14 cellular contexts compared by ENCODE assay signal in genomic region chr14:34094384-34094783, GRCh38.
A peak's percentile ranks its signal among the peaks of the same experiment; 100 is the strongest.
DNase-seq lines count a peak whose midpoint lies in the region; ATAC-seq and TF ChIP-seq lines count a peak whose summit lies in the region.
"Had no signal": no experiment of that assay in that cellular context is flagged by ENCODE, and none has a peak within 500 bp of the region (broad histone marks: within the 10 kb centered on the region; RNA-seq: fewer than 3 reads in every experiment).

No MANE protein-coding gene starts in this region.

- no peak overlapping the region for H3K9ac ChIP-seq in smooth muscle cell (ENCODE audit: low read depth)
- H3K9ac ChIP-seq: BLaER1 had no signal

- H3K4me3 Mint-ChIP-seq in activated CD8-positive, alpha-beta memory T cell treated with anti-CD3 and anti-CD28 coated beads, Interleukin-2, amount 10 ng/mL, durations not matched to agents 7 days and 5 days = no peak overlapping the region
- no peak overlapping the region for H3K4me3 Mint-ChIP-seq in activated CD8-positive, alpha-beta T cell treated with anti-CD3 and anti-CD28 coated beads for 36 hours

- H3K36me3 ChIP-seq in smooth muscle cell (ENCODE audit: low read depth) = no peaks in the 10 kb centered on the region
- H3K36me3 ChIP-seq in mucosa of descending colon (ENCODE audit: low read depth) = no peaks in the 10 kb centered on the region
- H3K36me3 ChIP-seq: BLaER1, HAP-1 had no signal

- H3K27ac Mint-ChIP-seq in activated CD8-positive, alpha-beta memory T cell treated with anti-CD3 and anti-CD28 coated beads, Interleukin-2, amount 10 ng/mL, durations not matched to agents 7 days and 5 days = peak overlapping the region; percentile 30
- peak overlapping the region; percentile 53 for H3K27ac Mint-ChIP-seq in activated CD8-positive, alpha-beta T cell treated with anti-CD3 and anti-CD28 coated beads for 36 hours

- H3K27me3 Mint-ChIP-seq in activated CD8-positive, alpha-beta memory T cell treated with anti-CD3 and anti-CD28 coated beads, Interleukin-2, amount 10 ng/mL, durations not matched to agents 7 days and 5 days = peaks cover 5% of the 10 kb centered on the region
- H3K27me3 Mint-ChIP-seq in activated CD8-positive, alpha-beta T cell treated with anti-CD3 and anti-CD28 coated beads for 36 hours = peaks cover 3% of the 10 kb centered on the region
- H3K27me3 Mint-ChIP-seq: CD8-positive, alpha-beta memory T cell had no signal

- H4K20me1 ChIP-seq in smooth muscle cell (ENCODE audit: low read depth) = no peaks in the 10 kb centered on the region
- H4K20me1 ChIP-seq: BLaER1 had no signal

- POLR2A ChIA-PET in activated CD8-positive, alpha-beta T cell treated with anti-CD3 and anti-CD28 coated beads for 36 hours (lab: Charles Lee) = no interaction called here

- peaks cover 22% of the 10 kb centered on the region for H3K4me1 Mint-ChIP-seq in activated CD8-positive, alpha-beta memory T cell treated with anti-CD3 and anti-CD28 coated beads, Interleukin-2, amount 10 ng/mL, durations not matched to agents 7 days and 5 days
- H3K4me1 Mint-ChIP-seq in activated CD8-positive, alpha-beta T cell treated with anti-CD3 and anti-CD28 coated beads for 36 hours (ENCODE audit: low read depth) = peaks cover 12% of the 10 kb centered on the region

- peak overlapping the region; percentile 28 for H3K4me2 ChIP-seq in smooth muscle cell
- H3K4me2 ChIP-seq: BLaER1 had no signal

- H3K36me3 Mint-ChIP-seq in activated CD8-positive, alpha-beta memory T cell treated with anti-CD3 and anti-CD28 coated beads, Interleukin-2, amount 10 ng/mL, durations not matched to agents 7 days and 5 days = peaks cover 2% of the 10 kb centered on the region
- no peaks in the 10 kb centered on the region for H3K36me3 Mint-ChIP-seq in activated CD8-positive, alpha-beta T cell treated with anti-CD3 and anti-CD28 coated beads for 36 hours (ENCODE audit: low read depth)
- H3K36me3 Mint-ChIP-seq: CD8-positive, alpha-beta memory T cell had no signal

- intact Hi-C loops in activated CD8-positive, alpha-beta T cell treated with anti-CD3 and anti-CD28 coated beads for 36 hours (cut with micrococcal nuclease) = no loop called here
- intact Hi-C loops in mucosa of descending colon (cut with DNase I, micrococcal nuclease) = no loop called here

- no peaks in the 10 kb centered on the region for H3K9me3 Mint-ChIP-seq in activated CD8-positive, alpha-beta memory T cell treated with anti-CD3 and anti-CD28 coated beads, Interleukin-2, amount 10 ng/mL, durations not matched to agents 7 days and 5 days (ENCODE audit: low read depth)
- no peaks in the 10 kb centered on the region for H3K9me3 Mint-ChIP-seq in activated CD8-positive, alpha-beta T cell treated with anti-CD3 and anti-CD28 coated beads for 36 hours
- H3K9me3 Mint-ChIP-seq: CD8-positive, alpha-beta memory T cell had no signal

- H3K27me3 ChIP-seq in smooth muscle cell (ENCODE audit: low read depth) = no peaks in the 10 kb centered on the region
- H3K27me3 ChIP-seq: BLaER1 had no signal

- H3K79me2 ChIP-seq in smooth muscle cell (ENCODE audit: low read depth) = no peaks in the 10 kb centered on the region

- peaks cover 11% of the 10 kb centered on the region for H3K4me1 ChIP-seq in smooth muscle cell (ENCODE audit: low read depth)
- H3K4me1 ChIP-seq in mucosa of descending colon (ENCODE audit: low read depth) = peaks cover 5% of the 10 kb centered on the region

- H3K9me3 ChIP-seq in smooth muscle cell (replicated peaks; ENCODE audit: low read depth) (no peaks in the 10 kb centered on the region), mucosa of descending colon (no peaks in the 10 kb centered on the region)
- H3K9me3 ChIP-seq: BLaER1, Caco-2, HAP-1 had no signal

- DNase-seq in NCI-H2227 (lab: John Stamatoyannopoulos, UW; ENCODE audit: unreplicated experiment) (peak; percentile 45), NCI-H2227 treated with DMSO at 0.1 percent for 48 hours (lab: John Stamatoyannopoulos, UW) (no peak), smooth muscle cell (lab: John Stamatoyannopoulos, UW; ENCODE audit: unreplicated experiment) (no peak), DMS153 treated with DMSO at 0.1 percent for 48 hours (lab: John Stamatoyannopoulos, UW; ENCODE audit: unreplicated experiment) (no peak), mucosa of descending colon (no peak)
- no peak for DNase-seq in activated CD8-positive, alpha-beta memory T cell treated with anti-CD3 and anti-CD28 coated beads, Interleukin-2, amount 10 ng/mL, durations not matched to agents 7 days and 5 days
- no peak for DNase-seq in activated CD8-positive, alpha-beta memory T cell treated with anti-CD3 and anti-CD28 coated beads, Interleukin-2, amount 50 U/mL, for 48 hours
- DNase-seq in activated CD8-positive, alpha-beta T cell treated with anti-CD3 and anti-CD28 coated beads for 36 hours = no peak
- DNase-seq: Caco-2, DMS53 had no signal

- TF ChIP-seq CTCF in activated CD8-positive, alpha-beta T cell treated with anti-CD3 and anti-CD28 coated beads for 36 hours (IDR thresholded peaks at IDR 0.05) = no peak
- TF ChIP-seq CTCF in smooth muscle cell (IDR thresholded peaks at IDR 0.05; ENCODE audit: borderline replicate concordance, insufficient read depth, poor library complexity, severe bottlenecking) (no peak), mucosa of descending colon (IDR thresholded peaks at IDR 0.05) (no peak)

- CTCF ChIA-PET in activated CD8-positive, alpha-beta memory T cell treated with anti-CD3 and anti-CD28 coated beads, Interleukin-2, amount 10 ng/mL, durations not matched to agents 7 days and 5 days (lab: Charles Lee) = interaction anchor here (0.6 to 1.1 kb wide), 2 partner anchors 39 to 120 kb away, joined by 3 to 4 read pairs; no protein-coding TSS in a partner anchor
- CTCF ChIA-PET in activated CD8-positive, alpha-beta T cell treated with anti-CD3 and anti-CD28 coated beads for 36 hours (lab: Charles Lee) = interaction anchor here (1.6 kb wide), 1 partner anchor 34 kb away, joined by 7 read pairs; no protein-coding TSS in a partner anchor

- no peak for ATAC-seq in activated CD8-positive, alpha-beta memory T cell treated with anti-CD3 and anti-CD28 coated beads, Interleukin-2, amount 10 ng/mL, durations not matched to agents 7 days and 5 days
- ATAC-seq in activated CD8-positive, alpha-beta T cell treated with anti-CD3 and anti-CD28 coated beads for 36 hours = no peak
- ATAC-seq in mucosa of descending colon = no peak

- H2AFZ ChIP-seq in smooth muscle cell (ENCODE audit: low read depth) = no peak overlapping the region

- no peaks in the 10 kb centered on the region for H3F3A ChIP-seq in smooth muscle cell (ENCODE audit: low read depth)

- no peak overlapping the region for H3K27ac ChIP-seq in smooth muscle cell (ENCODE audit: low read depth)
- H3K27ac ChIP-seq: 22Rv1, BLaER1 had no signal

- no peak overlapping the region for H3K4me3 ChIP-seq in smooth muscle cell
- no peak overlapping the region for H3K4me3 ChIP-seq in mucosa of descending colon
- H3K4me3 ChIP-seq: BLaER1, HAP-1 had no signal
